ENCODE assay signal across 8 cellular contexts in genomic region chr2:96870631-96871255, GRCh38. TPM values are rescaled to one million over a fixed set of nuclear protein-coding genes. Genes with fewer than 3 reads are reported as not detected.
DNase-seq lines count a peak whose midpoint lies in the region; ATAC-seq and TF ChIP-seq lines count a peak whose summit lies in the region.

No MANE protein-coding gene starts in this region.

- H3K9me3 ChIP-seq in T-helper 17 cell (ENCODE audit: control insufficient read depth, low read length, poor library complexity, severe bottlenecking), result no peaks in the 10 kb centered on the region

- in situ Hi-C loops in GM13976 (cut with MboI; ENCODE audit: low sequenced_read_pairs, unreplicated experiment), result no loop called here

- H3K9me3 Mint-ChIP-seq in HFFc6 (no peaks in the 10 kb centered on the region), brain (no peaks in the 10 kb centered on the region)

- ATAC-seq in T-helper 17 cell (peak; percentile 72), left lobe of liver (no peak), HG03175 (IDR thresholded peaks at IDR 0.05; ENCODE audit: unreplicated experiment) (no peak), HG02870 (IDR thresholded peaks at IDR 0.05; ENCODE audit: unreplicated experiment) (no peak)

- H3K36me3 Mint-ChIP-seq in HFFc6 (ENCODE audit: low read depth) (0 out of 2 replicates have a peak, but pooled peaks cover 2% of the 10 kb centered on the region), T-helper 17 cell (ENCODE audit: low read depth) (no peaks in the 10 kb centered on the region), brain (peaks cover 14% of the 10 kb centered on the region)

- DNase-seq in HFFc6 (no peak), T-helper 17 cell (peak; percentile 36 to 54 (median 44)), left lobe of liver (ENCODE audit: low spot score) (peak; percentile 50), GM13976 (ENCODE audit: low spot score) (no peak)
- peak; percentile 40 to 54 for DNase-seq in stimulated activated CD8-positive, alpha-beta memory T cell treated with anti-CD3 and anti-CD28 coated beads, Interleukin-15, amount 100 ng/mL, for 4 hours (ENCODE audit: low read depth in 2 of 2)

- H3K27me3 Mint-ChIP-seq in HFFc6 (ENCODE audit: insufficient read depth) (peaks cover 20% of the 10 kb centered on the region), T-helper 17 cell (no peaks in the 10 kb centered on the region), brain (no peaks in the 10 kb centered on the region)

- H3K4me3 Mint-ChIP-seq in HFFc6 (peak overlapping the region; percentile 75), T-helper 17 cell (peak overlapping the region; percentile 90), brain (peak overlapping the region; percentile 84 to 93 (median 86))

- H3K27ac Mint-ChIP-seq in HFFc6 (no peak overlapping the region), T-helper 17 cell (peak overlapping the region; percentile 92), brain (peak overlapping the region; percentile 90 to 97 (median 96))

- TF ChIP-seq CTCF in HFFc6 (IDR thresholded peaks at IDR 0.05) (no peak), brain (conservative IDR thresholded peaks at IDR 0.05) (no peak), GM13976 (IDR thresholded peaks at IDR 0.05; ENCODE audit: borderline replicate concordance, control extremely low read depth, extremely low read depth, insufficient read depth, missing control alignments) (no peak)

- H3K4me1 Mint-ChIP-seq in HFFc6 (ENCODE audit: low read depth) (peaks cover 16% of the 10 kb centered on the region), T-helper 17 cell (peaks cover 27% of the 10 kb centered on the region), brain (peaks cover 57% of the 10 kb centered on the region)

RNA-seq across cellular contexts. Expression of gene SEMA4C, which starts 0.9 kb away (rescaled TPM):
- total RNA-seq in HFFc6 (2021; fragmentation: NEBNext Ultra II Directional; extraction: Animal tissue kit (Norgen Biotek cat#: 25700)), result 10 to 100 TPM; 11.6 to 13.7 (median 12.7) TPM
- total RNA-seq in T-helper 17 cell (10 to 100 TPM; 25.5 to 30.9 TPM), left lobe of liver (18.6 TPM)
- polyA plus RNA-seq in brain (ENCODE audit: insufficient read depth, low read depth, low replicate concordance), result 32.9 TPM

RNA-seq across cellular contexts. Expression of gene ANKRD39, which starts 12.9 kb away (rescaled TPM):
- total RNA-seq in HFFc6 (2021; fragmentation: NEBNext Ultra II Directional; extraction: Animal tissue kit (Norgen Biotek cat#: 25700)), result 10 to 100 TPM; 14.7 to 16.3 (median 15.3) TPM
- total RNA-seq in T-helper 17 cell (10 to 100 TPM; 16.8 to 18.6 TPM), left lobe of liver (9.5 TPM)
- 20.7 TPM for polyA plus RNA-seq in brain (ENCODE audit: insufficient read depth, low read depth, low replicate concordance)

RNA-seq across cellular contexts. Expression of gene ANKRD23, which starts 26.9 kb away (rescaled TPM):
- total RNA-seq in HFFc6 (2021; fragmentation: NEBNext Ultra II Directional; extraction: Animal tissue kit (Norgen Biotek cat#: 25700)), result 1 to 10 TPM in 4 of 6 experiments, under 1 TPM in 2; 0.71 to 1.8 (median 1.3) TPM
- total RNA-seq in T-helper 17 cell, result 10 to 100 TPM in 1 of 2 donors, 1 to 10 TPM in 1; 7.6 to 11.2 TPM
- 0.73 TPM for polyA plus RNA-seq in brain (ENCODE audit: insufficient read depth, low read depth, low replicate concordance)
- 4.4 TPM for total RNA-seq in left lobe of liver

RNA-seq across cellular contexts. Expression of gene CNNM3, which starts 54.7 kb away (rescaled TPM):
- total RNA-seq in HFFc6 (2021; fragmentation: NEBNext Ultra II Directional; extraction: Animal tissue kit (Norgen Biotek cat#: 25700)), result 1 to 10 TPM; 6.3 to 10.0 (median 8.5) TPM
- total RNA-seq in T-helper 17 cell, result 10 to 100 TPM; 30.8 to 39.5 TPM
- polyA plus RNA-seq in brain (ENCODE audit: insufficient read depth, low read depth, low replicate concordance), result 21.5 TPM
- 31.4 TPM for total RNA-seq in left lobe of liver

Comparison
In these comparisons a context has a peak if more than half of its experiments do, and no peak if none do; other contexts are left out.
1. DNase-seq: peak in T-helper 17 cell (3 of 3), left lobe of liver (single experiment) and stimulated activated CD8-positive, alpha-beta memory T cell treated with anti-CD3 and anti-CD28 coated beads, Interleukin-15, amount 100 ng/mL, for 4 hours (2 of 2); none in HFFc6 (single experiment) and GM13976 (single experiment).
2. Peak in every context shown above with its lines, with median percentiles within 50 percentile points of each other: H3K4me3 Mint-ChIP-seq.